30 cellular contexts compared by ENCODE assay signal in the genomic region with DNA sequence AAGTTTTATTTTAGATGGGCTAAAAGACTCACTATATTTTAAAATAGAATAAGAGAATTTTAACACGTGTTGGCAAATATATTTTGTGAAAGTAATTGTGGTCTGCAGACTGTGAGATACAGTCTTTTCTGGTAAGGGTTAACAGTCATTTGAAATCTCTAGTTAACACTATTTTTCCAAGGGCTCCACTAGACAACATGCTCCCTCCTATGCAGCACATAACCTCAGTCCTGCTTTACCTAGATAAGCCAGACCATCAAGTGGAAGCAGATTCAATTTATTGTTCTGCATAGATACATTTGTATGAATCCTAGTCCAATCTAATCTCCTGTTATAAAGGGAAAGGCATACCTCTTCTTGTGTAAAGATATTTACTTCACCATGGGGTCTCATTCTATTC.
"Had no signal": no experiment of that assay in that cellular context is flagged by ENCODE, and none has a peak within 500 bp of the region (broad histone marks: within the 10 kb centered on the region; RNA-seq: fewer than 3 reads in every experiment).

No MANE protein-coding gene starts in this region.

- DNase-seq: activated B cell treated with CpG ODN at 0.5 μM for 24 hours; activated CD4-positive, alpha-beta memory T cell treated with anti-CD3 and anti-CD28 coated beads for 36 hours; activated CD4-positive, alpha-beta T cell treated with anti-CD3 and anti-CD28 coated beads for 48 hours; activated CD4-positive, alpha-beta T cell treated with anti-CD3 and anti-CD28 coated beads, Interleukin-2, amount 50 U/mL, for 1 hour; activated CD4-positive, alpha-beta T cell treated with anti-CD3 and anti-CD28 coated beads, Interleukin-2, amount 50 U/mL, for 4 hours; activated CD4-positive, CD25-positive, alpha-beta regulatory T cell treated with anti-CD3 and anti-CD28 coated beads, Interleukin-2, amount 50 U/mL, for 72 hours; activated CD8-positive, alpha-beta memory T cell treated with anti-CD3 and anti-CD28 coated beads, Interleukin-2, amount 50 U/mL, for 4 hours; activated CD8-positive, alpha-beta T cell treated with anti-CD3 and anti-CD28 coated beads for 36 hours; activated effector memory CD4-positive, alpha-beta T cell treated with Interleukin-2 at 50 U/mL for 16 hours; activated gamma-delta T cell; activated naive CD4-positive, alpha-beta T cell treated with anti-CD3 and anti-CD28 coated beads, Interleukin-2, amount 10 ng/mL, durations not matched to agents 7 days and 5 days; activated naive CD4-positive, alpha-beta T cell treated with Interleukin-2 at 50 U/mL for 16 hours; activated naive CD8-positive, alpha-beta T cell treated with anti-CD3 and anti-CD28 coated beads, Interleukin-2, amount 10 ng/mL, durations not matched to agents 7 days and 5 days; activated naive CD8-positive, alpha-beta T cell treated with anti-CD3 and anti-CD28 coated beads, Interleukin-2, amount 50 U/mL, for 24 hours; activated T-cell treated with anti-CD3 and anti-CD28 coated beads for 4 hours; activated T-cell treated with anti-CD3 and anti-CD28 coated beads, Interleukin-2, amount 50 U/mL, for 24 hours; activated T-cell treated with anti-CD3 and anti-CD28 coated beads, Interleukin-2, amount 50 U/mL, for 48 hours; amygdala; anterior cingulate cortex; caudate nucleus; cerebellar nuclear complex; colonic mucosa; T-helper 1 cell; T-helper 2 cell; T-helper 9 cell had no signal

- H3K9me3 Mint-ChIP-seq: activated B cell treated with CpG ODN at 0.5 μM for 24 hours; activated CD4-positive, alpha-beta memory T cell treated with anti-CD3 and anti-CD28 coated beads for 36 hours; activated naive CD4-positive, alpha-beta T cell treated with anti-CD3 and anti-CD28 coated beads, Interleukin-2, amount 10 ng/mL, durations not matched to agents 7 days and 5 days; activated naive CD8-positive, alpha-beta T cell treated with anti-CD3 and anti-CD28 coated beads, Interleukin-2, amount 10 ng/mL, durations not matched to agents 7 days and 5 days; activated naive CD8-positive, alpha-beta T cell treated with anti-CD3 and anti-CD28 coated beads, Interleukin-2, amount 50 U/mL, for 24 hours; brain; T-helper 1 cell treated with Interleukin-12 subunit alpha and Interleukin-12 subunit beta and Interleukin-4 antibody, amounts not matched to agents 30 μg/mL and 1 μg/mL, for 36 hours had no signal

- H3K36me3 Mint-ChIP-seq: activated CD4-positive, alpha-beta memory T cell treated with anti-CD3 and anti-CD28 coated beads for 36 hours; activated naive CD4-positive, alpha-beta T cell treated with anti-CD3 and anti-CD28 coated beads, Interleukin-2, amount 10 ng/mL, durations not matched to agents 7 days and 5 days; activated naive CD8-positive, alpha-beta T cell; activated naive CD8-positive, alpha-beta T cell treated with anti-CD3 and anti-CD28 coated beads, Interleukin-2, amount 10 ng/mL, durations not matched to agents 7 days and 5 days; brain had no signal

- ATAC-seq: activated CD8-positive, alpha-beta T cell treated with anti-CD3 and anti-CD28 coated beads for 36 hours; activated naive CD8-positive, alpha-beta T cell treated with anti-CD3 and anti-CD28 coated beads, Interleukin-2, amount 50 U/mL, for 24 hours had no signal

- H3K27ac Mint-ChIP-seq: activated B cell treated with CpG ODN at 0.5 μM for 24 hours; activated CD4-positive, alpha-beta memory T cell treated with anti-CD3 and anti-CD28 coated beads for 36 hours; activated CD8-positive, alpha-beta T cell treated with anti-CD3 and anti-CD28 coated beads for 36 hours; activated naive CD4-positive, alpha-beta T cell treated with anti-CD3 and anti-CD28 coated beads, Interleukin-2, amount 10 ng/mL, durations not matched to agents 7 days and 5 days; activated naive CD8-positive, alpha-beta T cell; activated naive CD8-positive, alpha-beta T cell treated with anti-CD3 and anti-CD28 coated beads, Interleukin-2, amount 10 ng/mL, durations not matched to agents 7 days and 5 days; activated naive CD8-positive, alpha-beta T cell treated with anti-CD3 and anti-CD28 coated beads, Interleukin-2, amount 50 U/mL, for 24 hours; activated T-cell treated with anti-CD3 and anti-CD28 coated beads, Interleukin-2, amount 50 U/mL, for 24 hours; activated T-helper 2 cell treated with anti-CD3 and anti-CD28 coated beads, Interferon-gamma antibody, Interleukin-2, Interleukin-4, amounts not matched to agents 10 μg/mL and 5 μg/mL and 100 μg/mL, durations not matched to agents 14 hours and 24 hours and 36 hours; brain; T-helper 1 cell treated with Interleukin-12 subunit alpha and Interleukin-12 subunit beta and Interleukin-4 antibody, amounts not matched to agents 30 μg/mL and 1 μg/mL, for 36 hours; T-helper 2 cell treated with Interferon-gamma antibody and Interleukin-4, amounts not matched to agents 5 μg/mL and 100 μg/mL, for 36 hours had no signal
